In genomic region chr11:86149813-86150212, GRCh38 we compare ENCODE assay signal across 17 cellular contexts.
"Had no signal": no experiment of that assay in that cellular context is flagged by ENCODE, and none has a peak within 500 bp of the region (broad histone marks: within the 10 kb centered on the region; RNA-seq: fewer than 3 reads in every experiment).

No MANE protein-coding gene starts in this region.

- H3K27ac ChIP-seq: VCaP had no signal

- DNase-seq: activated CD4-positive, alpha-beta T cell treated with anti-CD3 and anti-CD28 coated beads, Interleukin-2, amount 50 U/mL, for 1 hour; activated CD4-positive, CD25-positive, alpha-beta regulatory T cell treated with anti-CD3 and anti-CD28 coated beads, Interleukin-2, amount 50 U/mL, for 72 hours; activated CD8-positive, alpha-beta memory T cell treated with anti-CD3 and anti-CD28 coated beads, Interleukin-2, amount 50 U/mL, for 4 hours; activated effector memory CD4-positive, alpha-beta T cell treated with anti-CD3 and anti-CD28 coated beads, Interleukin-2, amount 50 U/mL, for 16 hours; activated naive CD4-positive, alpha-beta T cell treated with anti-CD3 and anti-CD28 coated beads, Interleukin-2, amount 50 U/mL, for 16 hours; activated T-cell treated with anti-CD3 and anti-CD28 coated beads, Interleukin-2, amount 50 U/mL, for 4 hours; mesendoderm; naive thymus-derived CD4-positive, alpha-beta T cell; pancreas; stimulated activated CD4-positive, alpha-beta T cell treated with anti-CD3 and anti-CD28 coated beads, Interleukin-12 subunit alpha, Interleukin-12 subunit beta, amount 100 ng/mL, for 4 hours; stimulated activated CD4-positive, alpha-beta T cell treated with anti-CD3 and anti-CD28 coated beads, Interleukin-1b, Interleukin-23, amount 100 ng/mL, for 48 hours; stimulated activated CD8-positive, alpha-beta memory T cell treated with anti-CD3 and anti-CD28 coated beads, Interleukin-4, amount 100 ng/mL, for 48 hours; stimulated activated naive CD4-positive, alpha-beta T cell; T-helper 2 cell; transverse colon; uterus had no signal

- H3K9me3 ChIP-seq: pancreas, transverse colon, uterus had no signal

- H3K4me3 ChIP-seq: pancreas, transverse colon, uterus had no signal

- H3K4me3 Mint-ChIP-seq: activated T-cell treated with anti-CD3 and anti-CD28 coated beads, Interleukin-2, amount 50 U/mL, for 4 hours; naive thymus-derived CD4-positive, alpha-beta T cell had no signal

- H3K36me3 ChIP-seq: pancreas, transverse colon, uterus had no signal

- H3K27me3 ChIP-seq: pancreas, transverse colon, uterus had no signal

- ATAC-seq: activated T-cell treated with anti-CD3 and anti-CD28 coated beads, Interleukin-2, amount 50 U/mL, for 4 hours; naive thymus-derived CD4-positive, alpha-beta T cell; pancreas had no signal

- H3K27ac Mint-ChIP-seq: naive thymus-derived CD4-positive, alpha-beta T cell had no signal

- H3K9me3 Mint-ChIP-seq: activated T-cell treated with anti-CD3 and anti-CD28 coated beads, Interleukin-2, amount 50 U/mL, for 4 hours had no signal
